Comparison of ENCODE assay signal across 8 cellular contexts in the genomic region with DNA sequence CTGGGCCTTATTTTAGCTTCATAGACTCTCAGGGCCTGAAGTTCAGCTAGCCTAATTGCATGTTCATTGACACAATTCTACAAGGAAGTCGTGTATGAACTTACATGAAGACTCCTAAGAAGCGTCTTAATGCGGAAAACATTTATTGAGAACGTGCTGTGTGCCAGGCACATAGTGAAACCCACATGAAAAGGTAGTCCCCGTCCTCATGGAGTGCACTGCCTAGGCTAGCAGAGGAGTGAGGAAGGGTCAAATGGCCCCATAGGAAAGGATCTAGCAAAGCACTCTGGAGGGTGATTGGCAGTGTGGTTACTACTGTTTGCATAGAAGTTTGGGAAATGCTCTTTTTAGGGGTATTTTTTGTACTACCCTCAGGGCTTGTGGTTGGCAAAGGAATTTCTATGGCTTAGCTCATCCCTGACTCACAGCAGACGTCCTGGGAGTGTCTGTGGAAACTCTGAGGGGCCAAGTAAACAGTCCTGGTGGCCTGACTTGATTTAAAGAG. TPM values are rescaled to one million over a fixed set of nuclear protein-coding genes. Genes with fewer than 3 reads are reported as not detected.
DNase-seq lines count a peak whose midpoint lies in the region; ATAC-seq and TF ChIP-seq lines count a peak whose summit lies in the region.

No MANE protein-coding gene starts in this region.

- peak; percentile 88 for DNase-seq in HS-5 (ENCODE audit: low read depth)
- DNase-seq in amniotic epithelial cell (ENCODE audit: low read depth): peak; percentile 95
- DNase-seq in kidney epithelial cell (ENCODE audit: low read depth): peak; percentile 85
- DNase-seq in GM19238 (ENCODE audit: insufficient read length, low spot score): no peak

- H3K4me3 ChIP-seq in ACC112 (ENCODE audit: low read depth, low read length): peak overlapping the region; percentile 67
- no peak overlapping the region for H3K4me3 ChIP-seq in kidney epithelial cell (ENCODE audit: low read depth, low read length)
- peak overlapping the region; percentile 99 for H3K4me3 ChIP-seq in thymus (ENCODE audit: low read length)

- ATAC-seq in HG03280 (IDR thresholded peaks at IDR 0.05; ENCODE audit: unreplicated experiment): no peak
- no peak for ATAC-seq in GM21737 (IDR thresholded peaks at IDR 0.05; ENCODE audit: unreplicated experiment)

- H2AFZ ChIP-seq in ACC112 (ENCODE audit: low read length, unreplicated experiment): peak overlapping the region; percentile 16

- no peaks in the 10 kb centered on the region for H3K9me3 ChIP-seq in thymus (ENCODE audit: control insufficient read depth)

- TF ChIP-seq CTCF in kidney epithelial cell (IDR thresholded peaks at IDR 0.05; ENCODE audit: insufficient read depth, low read length, poor library complexity, severe bottlenecking): no peak

- peaks cover 38% of the 10 kb centered on the region for H3K79me2 ChIP-seq in ACC112 (ENCODE audit: control insufficient read depth, insufficient read depth, low read length, unreplicated experiment)

- WGBS in thymus: 80% methylated on average over 6 of the region's 6 CpGs

- H3K4me1 ChIP-seq in ACC112 (ENCODE audit: control insufficient read depth, insufficient read depth, low read length, unreplicated experiment): peaks cover 37% of the 10 kb centered on the region
- peaks cover 10% of the 10 kb centered on the region for H3K4me1 ChIP-seq in thymus (ENCODE audit: control insufficient read depth, insufficient read depth, low read length)

- H3K36me3 ChIP-seq in ACC112 (ENCODE audit: insufficient read depth, low read length): no peaks in the 10 kb centered on the region
- no peaks in the 10 kb centered on the region for H3K36me3 ChIP-seq in kidney epithelial cell (ENCODE audit: control insufficient read depth, insufficient read depth, low read length)
- H3K36me3 ChIP-seq in thymus (ENCODE audit: control insufficient read depth, insufficient read depth): no peaks in the 10 kb centered on the region

- H3K27ac ChIP-seq in ACC112 (ENCODE audit: low read depth, low read length) (peak overlapping the region; percentile 93), thymus (ENCODE audit: low read depth) (no peak overlapping the region)

- no peaks in the 10 kb centered on the region for H3K27me3 ChIP-seq in ACC112 (ENCODE audit: insufficient read depth, low read length)
- H3K27me3 ChIP-seq in kidney epithelial cell (ENCODE audit: control insufficient read depth, insufficient read depth, low read length): no peaks in the 10 kb centered on the region
- no peaks in the 10 kb centered on the region for H3K27me3 ChIP-seq in thymus (ENCODE audit: control insufficient read depth, insufficient read depth)

RNA-seq across cellular contexts. Expression of a gene that starts 0.9 kb away (rescaled TPM):
- 96.5 and 99.9 TPM in 2 replicates for total RNA-seq in kidney epithelial cell
- 45.9 TPM for polyA plus RNA-seq in thymus

RNA-seq across cellular contexts. Expression of a gene that starts 50.1 kb away (rescaled TPM):
- 153 and 166 TPM in 2 replicates for total RNA-seq in kidney epithelial cell
- 11.3 TPM for polyA plus RNA-seq in thymus
